In the genomic region with DNA sequence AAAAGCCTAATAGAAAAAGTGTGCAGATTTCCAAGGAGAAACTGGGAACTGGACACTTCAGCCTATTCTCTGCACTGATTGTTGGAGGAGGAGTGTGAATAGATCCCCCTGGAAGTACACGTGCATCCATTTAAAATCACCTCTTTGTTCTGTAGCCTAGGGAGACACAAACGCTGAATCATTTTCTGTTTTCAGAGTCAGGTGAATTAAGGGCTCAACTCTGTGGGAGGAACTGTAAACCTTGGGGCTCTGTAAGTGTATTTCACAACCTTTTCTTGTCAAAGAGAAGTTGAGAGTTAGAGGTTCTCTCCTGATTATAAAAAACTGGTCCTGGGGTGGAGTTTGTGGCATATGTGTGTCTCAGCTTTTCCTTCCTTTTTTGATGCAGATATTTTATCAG, we compare ENCODE assay signal across 16 cellular contexts.
DNase-seq lines count a peak whose midpoint lies in the region; TF ChIP-seq lines count a peak whose summit lies in the region.
"Had no signal": no experiment of that assay in that cellular context is flagged by ENCODE, and none has a peak within 500 bp of the region (broad histone marks: within the 10 kb centered on the region; RNA-seq: fewer than 3 reads in every experiment).

No MANE protein-coding gene starts in this region.

- H3K4me2 ChIP-seq in mammary epithelial cell (ENCODE audit: insufficient read depth, low read depth, low read length): no peak overlapping the region
- H3K4me2 ChIP-seq in neural progenitor cell: no peak overlapping the region
- H3K4me2 ChIP-seq: BLaER1 treated with 17β-estradiol and CSF1 and Interleukin-3, amounts not matched to agents 10 nM and 100 nM had no signal

- H3K4me1 ChIP-seq in mammary epithelial cell (ENCODE audit: insufficient read depth, low read length) (no peaks in the 10 kb centered on the region), neural progenitor cell (no peaks in the 10 kb centered on the region)
- H3K4me1 ChIP-seq: BLaER1 treated with 17β-estradiol and CSF1 and Interleukin-3, amounts not matched to agents 10 nM and 100 nM had no signal

- H3K36me3 ChIP-seq in mammary epithelial cell (ENCODE audit: insufficient read depth, low read length) (no peaks in the 10 kb centered on the region), neural progenitor cell (no peaks in the 10 kb centered on the region)
- H3K36me3 ChIP-seq: BLaER1 treated with 17β-estradiol and CSF1 and Interleukin-3, amounts not matched to agents 10 nM and 100 nM had no signal

- no peaks in the 10 kb centered on the region for H3K79me2 ChIP-seq in mammary epithelial cell (ENCODE audit: insufficient read depth, low read length)
- no peaks in the 10 kb centered on the region for H3K79me2 ChIP-seq in neural progenitor cell (ENCODE audit: low read depth)

- POLR2A ChIA-PET in MCF 10A (lab: Yijun Ruan, JAX): no interaction called here

- H3K27ac ChIP-seq in mammary epithelial cell (ENCODE audit: insufficient read depth, low read depth, low read length) (no peak overlapping the region), neural progenitor cell (peak overlapping the region; percentile 59)
- H3K27ac ChIP-seq: BLaER1 treated with 17β-estradiol and CSF1 and Interleukin-3, amounts not matched to agents 10 nM and 100 nM had no signal

- TF ChIP-seq CTCF in mammary epithelial cell (conservative IDR thresholded peaks at IDR 0.05 in 1 of 2, IDR thresholded peaks at IDR 0.05 in 1 of 2; ENCODE audit: extremely low read depth in 1 of 2, insufficient read depth in 1 of 2, low read depth in 1 of 2, low read length in 2 of 2): no peak
- TF ChIP-seq CTCF in MCF 10A (IDR thresholded peaks at IDR 0.05; ENCODE audit: unreplicated experiment): no peak
- TF ChIP-seq CTCF in epithelial cell of esophagus (IDR thresholded peaks at IDR 0.05; ENCODE audit: insufficient read depth, low read depth, low read length, missing control alignments): no peak
- TF ChIP-seq CTCF in neural progenitor cell (IDR thresholded peaks at IDR 0.05): no peak

- H3K4me3 ChIP-seq in mammary epithelial cell (replicated peaks in 1 of 3; ENCODE audit: insufficient read depth in 1 of 3, low read depth in 2 of 3, low read length in 3 of 3) (no peak overlapping the region), epithelial cell of esophagus (ENCODE audit: low read length) (no peak overlapping the region), neural progenitor cell (no peak overlapping the region)
- H3K4me3 ChIP-seq: BLaER1 treated with 17β-estradiol and CSF1 and Interleukin-3, amounts not matched to agents 10 nM and 100 nM had no signal

- H3K4me3 Mint-ChIP-seq in MCF 10A (ENCODE audit: unreplicated experiment): no peak overlapping the region
- H3K4me3 Mint-ChIP-seq in neural progenitor cell: no peak overlapping the region
- H3K4me3 Mint-ChIP-seq: B cell; CD8-positive, alpha-beta T cell; HFFc6 had no signal

- no TSS peak for BruUV-seq in mammary epithelial cell (replicated peaks; lab: Mats Ljungman, UMichigan)
- BruUV-seq in MCF 10A (replicated peaks; lab: Mats Ljungman, UMichigan): no TSS peak

- no peaks in the 10 kb centered on the region for H3F3A ChIP-seq in neural progenitor cell (ENCODE audit: low read depth)

- H3K36me3 Mint-ChIP-seq in MCF 10A (ENCODE audit: insufficient read depth, unreplicated experiment) (no peaks in the 10 kb centered on the region), neural progenitor cell (no peaks in the 10 kb centered on the region)
- H3K36me3 Mint-ChIP-seq: CD8-positive, alpha-beta T cell had no signal

- H3K9ac ChIP-seq in mammary epithelial cell (ENCODE audit: insufficient read depth, low read length) (no peak overlapping the region), neural progenitor cell (no peak overlapping the region)
- H3K9ac ChIP-seq: BLaER1 treated with 17β-estradiol and CSF1 and Interleukin-3, amounts not matched to agents 10 nM and 100 nM had no signal

- CTCF ChIA-PET in mammary epithelial cell (lab: Charles Lee; ENCODE audit: low non-redundant PET) (no interaction called here), MCF 10A (lab: Yijun Ruan, JAX) (no interaction called here)

- H3K27me3 Mint-ChIP-seq in MCF 10A (ENCODE audit: insufficient read depth, unreplicated experiment) (no peaks in the 10 kb centered on the region), neural progenitor cell (ENCODE audit: insufficient read depth, low read depth) (peaks cover 2% of the 10 kb centered on the region)
- H3K27me3 Mint-ChIP-seq: B cell had no signal

- H3K9me3 Mint-ChIP-seq in MCF 10A (ENCODE audit: unreplicated experiment) (peaks cover 19% of the 10 kb centered on the region), neural progenitor cell (peaks cover 2% of the 10 kb centered on the region)

- DNase-seq in mammary epithelial cell (peak; percentile 52), MCF 10A (ENCODE audit: unreplicated experiment) (no peak), epithelial cell of esophagus (ENCODE audit: low read depth) (peak; percentile 44), neural progenitor cell (ENCODE audit: low spot score) (no peak), DMS153 (lab: John Stamatoyannopoulos, UW) (no peak), SHP77 treated with DMSO at 0.1 percent for 48 hours (lab: John Stamatoyannopoulos, UW) (no peak)
- no peak for DNase-seq in activated effector memory CD4-positive, alpha-beta T cell treated with Interleukin-2 at 50 U/mL for 16 hours
- DNase-seq: CD8-positive, alpha-beta T cell; DMS 273 treated with DMSO at 0.1 percent for 48 hours; GDM1; GOT3; H7; HFFc6; IMR-90 had no signal

- H3K27ac Mint-ChIP-seq in MCF 10A (ENCODE audit: low read depth, unreplicated experiment) (no peak overlapping the region), neural progenitor cell (no peak overlapping the region)
- H3K27ac Mint-ChIP-seq: B cell; CD8-positive, alpha-beta T cell; HFFc6 had no signal

- WGBS in mammary epithelial cell (ENCODE audit: low coverage, missing lambda C conversion rate): 34% methylated on average over 2 of the region's 2 CpGs

- in situ Hi-C loops in mammary epithelial cell (cut with MboI; ENCODE audit: low sequenced_read_pairs in 2 of 2): no loop called here

- H3K9me3 ChIP-seq in mammary epithelial cell (replicated peaks; ENCODE audit: insufficient read depth, low read length): no peaks in the 10 kb centered on the region
- H3K9me3 ChIP-seq in neural progenitor cell (ENCODE audit: low read depth): no peaks in the 10 kb centered on the region

- no peak overlapping the region for H2AFZ ChIP-seq in mammary epithelial cell (ENCODE audit: low read depth, low read length)
- peak overlapping the region; percentile 79 for H2AFZ ChIP-seq in neural progenitor cell (replicated peaks)

- intact Hi-C loops in mammary epithelial cell (cut with micrococcal nuclease): no loop called here
- intact Hi-C loops in MCF 10A (cut with micrococcal nuclease): no loop called here

- no peaks in the 10 kb centered on the region for H3K27me3 ChIP-seq in mammary epithelial cell (ENCODE audit: insufficient read depth, low read length)
- no peaks in the 10 kb centered on the region for H3K27me3 ChIP-seq in neural progenitor cell
- H3K27me3 ChIP-seq: BLaER1 treated with 17β-estradiol and CSF1 and Interleukin-3, amounts not matched to agents 10 nM and 100 nM had no signal

- H4K20me1 ChIP-seq in mammary epithelial cell (ENCODE audit: insufficient read depth, low read length) (no peaks in the 10 kb centered on the region), neural progenitor cell (ENCODE audit: low read depth) (no peaks in the 10 kb centered on the region)
- H4K20me1 ChIP-seq: BLaER1 treated with 17β-estradiol and CSF1 and Interleukin-3, amounts not matched to agents 10 nM and 100 nM had no signal

- H3K4me1 Mint-ChIP-seq in MCF 10A (ENCODE audit: insufficient read depth, unreplicated experiment) (no peaks in the 10 kb centered on the region), neural progenitor cell (no peaks in the 10 kb centered on the region)
- H3K4me1 Mint-ChIP-seq: B cell had no signal

- dilution Hi-C loops in mammary epithelial cell (cut with HindIII; ENCODE audit: low sequenced_read_pairs): no loop called here

Comparison
In these comparisons a context has a peak if more than half of its experiments do, and no peak if none do; other contexts are left out.
1. DNase-seq: peak in mammary epithelial cell (single experiment) and epithelial cell of esophagus (single experiment); none in MCF 10A (single experiment), neural progenitor cell (single experiment), DMS153 (single experiment), SHP77 treated with DMSO at 0.1 percent for 48 hours (single experiment) and activated effector memory CD4-positive, alpha-beta T cell treated with Interleukin-2 at 50 U/mL for 16 hours (single experiment).